In the genomic region with DNA sequence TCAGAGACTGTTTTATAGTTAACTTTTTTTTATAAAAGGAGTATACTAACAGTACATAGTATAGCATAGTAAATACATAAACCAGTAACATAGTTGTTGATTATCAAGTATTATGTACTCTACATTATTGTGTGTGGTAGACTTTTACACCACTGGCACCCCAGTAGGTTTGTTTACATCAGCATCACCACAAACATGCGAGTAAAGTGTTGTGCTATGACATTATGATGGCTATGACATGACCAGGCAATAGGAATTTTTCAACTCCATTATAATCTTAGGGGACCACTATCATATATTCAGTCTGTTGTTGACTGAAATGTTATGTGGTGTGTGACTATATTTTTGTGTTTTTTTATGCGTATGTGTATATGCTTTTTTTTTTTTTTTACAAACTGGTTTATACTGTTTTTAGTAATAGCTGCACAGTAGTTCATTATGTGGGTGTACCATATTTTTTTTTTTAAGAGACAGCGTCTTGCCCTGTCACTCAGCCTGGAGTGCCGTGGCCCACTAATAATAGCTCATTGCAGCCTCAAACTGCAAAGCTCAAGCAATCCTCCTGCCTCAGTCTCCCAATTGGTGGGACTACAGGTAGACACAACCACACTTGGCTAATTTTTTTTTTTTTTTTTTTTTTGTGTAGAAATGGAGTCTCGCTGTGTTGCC, we compare ENCODE assay signal across 9 cellular contexts. TPM values are rescaled to one million over a fixed set of nuclear protein-coding genes. Genes with fewer than 3 reads are reported as not detected.
A peak's percentile ranks its signal among the peaks of the same experiment; 100 is the strongest.
DNase-seq lines count a peak whose midpoint lies in the region; ATAC-seq and TF ChIP-seq lines count a peak whose summit lies in the region.
"Had no signal": no experiment of that assay in that cellular context is flagged by ENCODE, and none has a peak within 500 bp of the region (broad histone marks: within the 10 kb centered on the region; RNA-seq: fewer than 3 reads in every experiment).

No MANE protein-coding gene starts in this region.

- no peak for TF ChIP-seq CTCF in Panc1 (IDR thresholded peaks at IDR 0.05)
- no peak for TF ChIP-seq CTCF in epithelial cell of esophagus (IDR thresholded peaks at IDR 0.05; ENCODE audit: insufficient read depth, low read depth, low read length, missing control alignments)
- no peak for TF ChIP-seq CTCF in progenitor cell of endocrine pancreas (IDR thresholded peaks at IDR 0.05; ENCODE audit: unreplicated experiment)

- H3K27ac Mint-ChIP-seq in progenitor cell of endocrine pancreas: no peak overlapping the region

- peak overlapping the region; percentile 90 for H3K4me3 Mint-ChIP-seq in progenitor cell of endocrine pancreas (ENCODE audit: low read depth)

- H3K36me3 Mint-ChIP-seq in progenitor cell of endocrine pancreas (ENCODE audit: insufficient read depth): peaks cover 8% of the 10 kb centered on the region

- peak; percentile 38 for DNase-seq in EL
- no peak for DNase-seq in Panc1 (ENCODE audit: low read depth, low spot score)
- DNase-seq in epithelial cell of esophagus (ENCODE audit: low read depth): no peak
- DNase-seq in progenitor cell of endocrine pancreas (ENCODE audit: low spot score, unreplicated experiment): no peak
- no peak for DNase-seq in sciatic nerve (ENCODE audit: low spot score)
- DNase-seq in SKM-1 (lab: John Stamatoyannopoulos, UW; ENCODE audit: unreplicated experiment): no peak
- DNase-seq in ureter (ENCODE audit: low spot score): no peak
- DNase-seq in activated effector memory CD4-positive, alpha-beta T cell treated with anti-CD3 and anti-CD28 coated beads, Interleukin-2, amount 50 U/mL, for 16 hours: no peak

- no peaks in the 10 kb centered on the region for H3K27me3 Mint-ChIP-seq in progenitor cell of endocrine pancreas

- intact Hi-C loops in Panc1 (cut with micrococcal nuclease; ENCODE audit: unreplicated experiment): loop anchor here (10.0 kb wide), 1 partner anchor 197 kb away; no protein-coding TSS in a partner anchor
- intact Hi-C loops in sciatic nerve (cut with DNase I): no loop called here

- H3K9me3 Mint-ChIP-seq in progenitor cell of endocrine pancreas (ENCODE audit: low read depth): no peaks in the 10 kb centered on the region

- H3K4me3 ChIP-seq in Panc1 (ENCODE audit: low read depth in 2 of 2, low read length in 2 of 2): peak overlapping the region; percentile 88 to 91
- H3K4me3 ChIP-seq in epithelial cell of esophagus (ENCODE audit: low read length): peak overlapping the region; percentile 88

- CTCF ChIA-PET in Panc1 (lab: Charles Lee): no interaction called here

- in situ Hi-C loops in Panc1 (cut with HindIII; ENCODE audit: low pct_unique_long_range_greater_than_20kb, low sequenced_read_pairs): no loop called here

- H3K4me1 ChIP-seq in Panc1 (ENCODE audit: control insufficient read depth, insufficient read depth, low read length): peaks cover 5% of the 10 kb centered on the region

- H3K27ac ChIP-seq in Panc1 (ENCODE audit: low read length): no peak overlapping the region
- H3K27ac ChIP-seq: SJSA1 had no signal

- ATAC-seq in Panc1 (no peak), sciatic nerve (no peak)

- POLR2A ChIA-PET in Panc1 (lab: Charles Lee): no interaction called here

- H3K4me1 Mint-ChIP-seq in progenitor cell of endocrine pancreas (ENCODE audit: low read depth): peaks cover 14% of the 10 kb centered on the region

- BruUV-seq in Panc1 (replicated peaks; lab: Mats Ljungman, UMichigan): no TSS peak

- H3K9me3 ChIP-seq in Panc1 (ENCODE audit: control insufficient read depth, insufficient read depth, low read depth, low read length): no peaks in the 10 kb centered on the region

- H3K36me3 ChIP-seq in Panc1 (ENCODE audit: control insufficient read depth, insufficient read depth, low read length): peaks cover 7% of the 10 kb centered on the region

- H3K27me3 ChIP-seq in Panc1 (ENCODE audit: control insufficient read depth, insufficient read depth, low read length): no peaks in the 10 kb centered on the region
- H3K27me3 ChIP-seq: SJSA1 had no signal

RNA-seq across cellular contexts. Expression of a gene that starts 1.9 kb away (rescaled TPM):
- total RNA-seq in Panc1 (2021; ENCODE audit: unreplicated experiment) (26.5 TPM), progenitor cell of endocrine pancreas (46.3 and 49.2 TPM in 2 replicates), sciatic nerve (68.4 TPM), ureter (48.1 TPM)
- 11.0 TPM for polyA plus RNA-seq in Panc1 (2012; ENCODE audit: insufficient read length)
